In genomic region chr9:89137548-89138462, GRCh38 we compare ENCODE assay signal across 8 cellular contexts. TPM values are rescaled to one million over a fixed set of nuclear protein-coding genes. Genes with fewer than 3 reads are reported as not detected.
DNase-seq lines count a peak whose midpoint lies in the region; ATAC-seq, FAIRE-seq and TF ChIP-seq lines count a peak whose summit lies in the region.
"Had no signal": no experiment of that assay in that cellular context is flagged by ENCODE, and none has a peak within 500 bp of the region (broad histone marks: within the 10 kb centered on the region; RNA-seq: fewer than 3 reads in every experiment).

No MANE protein-coding gene starts in this region.

- peak overlapping the region; percentile 72 for H2BK5ac ChIP-seq in IMR-90 (ENCODE audit: low read depth, low read length, poor library complexity, severe bottlenecking)

- FAIRE-seq in astrocyte (lab: Jason Lieb, UNC) (peak; percentile 50), kidney (lab: Jason Lieb, UNC) (no peak)

- H2AFZ ChIP-seq in IMR-90 (replicated peaks; ENCODE audit: low read length, poor library complexity) (no peak overlapping the region), astrocyte (ENCODE audit: low read depth, low read length) (no peak overlapping the region)

- H4K20me1 ChIP-seq in IMR-90 (ENCODE audit: insufficient read depth, low read length) (no peaks in the 10 kb centered on the region), astrocyte (ENCODE audit: insufficient read depth, low read length) (no peaks in the 10 kb centered on the region)

- no peaks in the 10 kb centered on the region for H3K36me3 ChIP-seq in IMR-90 (ENCODE audit: control insufficient read depth, insufficient read depth, low read length)
- no peaks in the 10 kb centered on the region for H3K36me3 ChIP-seq in astrocyte (ENCODE audit: insufficient read depth, low read length)
- H3K36me3 ChIP-seq in kidney (ENCODE audit: control insufficient read depth in 1 of 2, insufficient read depth in 2 of 2, low read length in 2 of 2) = no peaks in the 10 kb centered on the region

- H3K4me3 Mint-ChIP-seq in astrocyte (ENCODE audit: unreplicated experiment) = peak overlapping the region; percentile 63

- peak overlapping the region; percentile 71 for H2AK5ac ChIP-seq in IMR-90 (ENCODE audit: low read depth, low read length)

- TF ChIP-seq POLR2A in IMR-90 (IDR thresholded peaks at IDR 0.05; ENCODE audit: low read depth, low read length) = no peak

- DNase-seq in IMR-90 (peak; percentile 95), astrocyte (ENCODE audit: low read depth) (peak; percentile 95), kidney (peak; percentile 78), superior temporal gyrus (ENCODE audit: extremely low spot score) (peak; percentile 60), iPS-NIHi11 (ENCODE audit: low spot score) (no peak), NCI-H2107 treated with DMSO at 0.1 percent for 48 hours (lab: John Stamatoyannopoulos, UW; ENCODE audit: unreplicated experiment) (no peak), NCI-H345 (lab: John Stamatoyannopoulos, UW) (no peak)
- DNase-seq: SHP77 had no signal

- peak overlapping the region; percentile 60 for H3K56ac ChIP-seq in IMR-90 (ENCODE audit: extremely low read depth, insufficient read depth, low read length)

- peaks cover 20 to 53% of the 10 kb centered on the region in 2 experiments for H3K79me1 ChIP-seq in IMR-90 (ENCODE audit: low read depth in 1 of 2, low read length in 2 of 2)

- H3K27ac Mint-ChIP-seq in astrocyte (ENCODE audit: unreplicated experiment) = peak overlapping the region; percentile 97

- H3K9me1 ChIP-seq in IMR-90 (ENCODE audit: insufficient read depth, low read length) = 0 out of 2 replicates have a peak, but pooled peaks cover 4% of the 10 kb centered on the region

- CTCF ChIA-PET in IMR-90 (lab: Yijun Ruan, JAX) = interaction anchor here (0.6 to 1.6 kb wide), 2 partner anchors 13 to 34 kb away, joined by 3 to 4 read pairs; no protein-coding TSS in a partner anchor

- H3K4me3 ChIP-seq in IMR-90 (ENCODE audit: insufficient read depth, low read depth, low read length) = no peak overlapping the region
- peak overlapping the region; percentile 30 for H3K4me3 ChIP-seq in astrocyte (ENCODE audit: insufficient read depth, low read depth, low read length)
- no peak overlapping the region for H3K4me3 ChIP-seq in kidney (ENCODE audit: low read length in 2 of 2)

- intact Hi-C loops in IMR-90 (cut with micrococcal nuclease) = loop anchor here (10.0 kb wide), 1 partner anchor 103 kb away; no protein-coding TSS in a partner anchor
- intact Hi-C loops in kidney (cut with DNase I) = no loop called here

- peaks cover 57% of the 10 kb centered on the region for H3K79me2 ChIP-seq in astrocyte (ENCODE audit: insufficient read depth, low read length)

- H2BK15ac ChIP-seq in IMR-90 (ENCODE audit: low read depth, low read length) = peak overlapping the region; percentile 13; the same call in 2 of the 3 replicates

- H3K27me3 ChIP-seq in IMR-90 (ENCODE audit: control insufficient read depth, insufficient read depth, low read length) (no peaks in the 10 kb centered on the region), astrocyte (ENCODE audit: insufficient read depth, low read length) (no peaks in the 10 kb centered on the region)

- H3K14ac ChIP-seq in IMR-90 (replicated peaks; ENCODE audit: low read depth, low read length) = peak overlapping the region; percentile 62

- peaks cover 2% of the 10 kb centered on the region for H3K36me3 Mint-ChIP-seq in astrocyte (ENCODE audit: low read depth, unreplicated experiment)

- H3K9me3 ChIP-seq in IMR-90 (ENCODE audit: control insufficient read depth, insufficient read depth, low read length) (no peaks in the 10 kb centered on the region; the same call in 1 of the 2 replicates), astrocyte (ENCODE audit: insufficient read depth, low read depth, low read length) (no peaks in the 10 kb centered on the region), kidney (ENCODE audit: control insufficient read depth in 1 of 2, low read length in 2 of 2) (peaks cover 0 to 3% of the 10 kb centered on the region in 2 donors)

- peak overlapping the region; percentile 85 for H3K18ac ChIP-seq in IMR-90 (ENCODE audit: low read depth, low read length)

- dilution Hi-C loops in IMR-90 (cut with HindIII; ENCODE audit: low sequenced_read_pairs, unreplicated experiment) = no loop called here

- peak overlapping the region; percentile 87 for H3K4ac ChIP-seq in IMR-90 (ENCODE audit: low read depth, low read length)

- peak; percentile 84 for ATAC-seq in IMR-90 (ENCODE audit: low read depth)

- H3K23ac ChIP-seq in IMR-90 (ENCODE audit: low read depth, low read length) = peak overlapping the region; percentile 75; the same call in 1 of the 2 replicates

- peak overlapping the region; percentile 69 for H4K5ac ChIP-seq in IMR-90 (ENCODE audit: low read depth, low read length)

- peaks cover 9% of the 10 kb centered on the region for H3K9me3 Mint-ChIP-seq in astrocyte (ENCODE audit: unreplicated experiment)

- H3K27me3 Mint-ChIP-seq in astrocyte (ENCODE audit: low read depth, unreplicated experiment) = no peaks in the 10 kb centered on the region

- peaks cover 26% of the 10 kb centered on the region for H3K4me1 ChIP-seq in IMR-90 (ENCODE audit: control insufficient read depth, insufficient read depth, low read length)
- H3K4me1 ChIP-seq in astrocyte (ENCODE audit: insufficient read depth, low read length) = peaks cover 47% of the 10 kb centered on the region
- no peaks in the 10 kb centered on the region for H3K4me1 ChIP-seq in kidney (ENCODE audit: control insufficient read depth in 1 of 2, insufficient read depth in 1 of 2, low read depth in 1 of 2, low read length in 2 of 2)

- H4K8ac ChIP-seq in IMR-90 (ENCODE audit: low read depth in 2 of 2, low read length in 2 of 2) = peak overlapping the region; percentile 79 to 85

- TF ChIP-seq RAD21 in IMR-90 (IDR thresholded peaks at IDR 0.05; ENCODE audit: low read length) = no peak

- H4K91ac ChIP-seq in IMR-90 (ENCODE audit: insufficient read depth, low read depth, low read length) = peak overlapping the region; percentile 91

- H2AK9ac ChIP-seq in IMR-90 (replicated peaks; ENCODE audit: low read depth, low read length, poor library complexity) = no peak overlapping the region

- H3K27ac ChIP-seq in IMR-90 (ENCODE audit: insufficient read depth, low read length) (peak overlapping the region; percentile 75), astrocyte (ENCODE audit: low read depth, low read length) (peak overlapping the region; percentile 98), kidney (ENCODE audit: low read depth in 2 of 2, low read length in 2 of 2) (no peak overlapping the region)

- POLR2A ChIA-PET in IMR-90 (lab: Charles Lee; ENCODE audit: unreplicated experiment) = no interaction called here

- no TSS peak for BruUV-seq in IMR-90 (replicated peaks; lab: Mats Ljungman, UMichigan)

- peak overlapping the region; percentile 64 for H3K4me2 ChIP-seq in IMR-90 (ENCODE audit: low read depth, low read length)
- peak overlapping the region; percentile 74 for H3K4me2 ChIP-seq in astrocyte (ENCODE audit: low read length)

- H3K9ac ChIP-seq in IMR-90 (ENCODE audit: low read depth, low read length) (peak overlapping the region; percentile 33; the same call in 1 of the 2 replicates), astrocyte (ENCODE audit: low read length) (peak overlapping the region; percentile 75), kidney (ENCODE audit: low read length in 2 of 2) (no peak overlapping the region)

- in situ Hi-C loops in IMR-90 (cut with MboI; ENCODE audit: low sequenced_read_pairs) = no loop called here

- peaks cover 42% of the 10 kb centered on the region for H3K4me1 Mint-ChIP-seq in astrocyte (ENCODE audit: low read depth, unreplicated experiment)

- peak overlapping the region; percentile 87 for H2BK120ac ChIP-seq in IMR-90 (ENCODE audit: low read depth, low read length)

- peak overlapping the region; percentile 79 for H2BK20ac ChIP-seq in IMR-90 (ENCODE audit: low read depth, low read length)

- no peak for TF ChIP-seq CTCF in IMR-90 (conservative IDR thresholded peaks at IDR 0.05; ENCODE audit: low read depth, low read length)
- TF ChIP-seq CTCF in astrocyte (IDR thresholded peaks at IDR 0.05; ENCODE audit: insufficient read depth, low read depth, low read length) = no peak
- no peak for TF ChIP-seq CTCF in kidney (IDR thresholded peaks at IDR 0.05; ENCODE audit: borderline replicate concordance, extremely low read depth, insufficient read depth)

- WGBS in IMR-90 (ENCODE audit: extremely low coverage in 2 of 2, insufficient read length in 1 of 2), 2 experiments = 0% methylated on average over 1 of the region's 8 CpGs; no CpG with 5 or more reads in 1 of the 2 experiments

TF ChIP-seq in IMR-90, 13 proteins besides CTCF, POLR2A, EP300 and RAD21:
- TF ChIP-seq RCOR1 (IDR thresholded peaks at IDR 0.05; ENCODE audit: insufficient replicate concordance, low read length) (no peak), MXI1 (IDR thresholded peaks at IDR 0.05; ENCODE audit: borderline replicate concordance, low read depth, low read length) (no peak), FOS (IDR thresholded peaks at IDR 0.05; ENCODE audit: low read depth, low read length) (peak; percentile 58; the same call in 1 of the 2 replicates), MAZ (IDR thresholded peaks at IDR 0.05; ENCODE audit: borderline replicate concordance, low read depth, low read length) (0 out of 2 replicates have a peak, but pooled peaks have one; percentile 12), ELK1 (IDR thresholded peaks at IDR 0.05; ENCODE audit: borderline replicate concordance, low read depth, low read length) (no peak), CHD1 (IDR thresholded peaks at IDR 0.05; ENCODE audit: low read depth, low read length) (no peak), NFE2L2 (IDR thresholded peaks at IDR 0.05; ENCODE audit: low read depth, low read length) (no peak), BHLHE40 (IDR thresholded peaks at IDR 0.05; ENCODE audit: low read depth, low read length) (0 out of 2 replicates have a peak, but pooled peaks have one; percentile 15), RFX5 (IDR thresholded peaks at IDR 0.05; ENCODE audit: low read depth, low read length) (no peak), CEBPB (IDR thresholded peaks at IDR 0.05; ENCODE audit: low read depth, low read length) (peak; percentile 71)

RNA-seq across cellular contexts. Expression of gene SHC3, which starts 40.8 kb away (rescaled TPM):
- total RNA-seq in IMR-90 (2012; rRNA removed) (13.3 and 13.9 TPM in 2 replicates), astrocyte (3.1 and 4.6 TPM in 2 replicates), kidney (1.5 TPM)
- polyA plus RNA-seq in IMR-90 (2012; rRNA removed) (4.5 and 5.9 TPM in 2 replicates), kidney (ENCODE audit: insufficient read depth, low read depth, low replicate concordance) (0.95 TPM)
- polyA plus RNA-seq in IMR-90 (2012; cell fraction: cytosol; rRNA removed) = 2.0 and 2.7 TPM in 2 replicates
- polyA plus RNA-seq in IMR-90 (2012; cell fraction: nucleus; rRNA removed; ENCODE audit: low replicate concordance) = 7.7 and 10.1 TPM in 2 replicates

Comparison
In these comparisons a context has a peak if more than half of its experiments do, and no peak if none do; other contexts are left out.
1. DNase-seq: peak in IMR-90 (single experiment), astrocyte (single experiment), kidney (single experiment) and superior temporal gyrus (single experiment); none in iPS-NIHi11 (single experiment), NCI-H2107 treated with DMSO at 0.1 percent for 48 hours (single experiment) and NCI-H345 (single experiment).
2. H3K27ac ChIP-seq: peak in IMR-90 (single experiment) and astrocyte (single experiment); none in kidney (0 of 2).
3. H3K9ac ChIP-seq: peak in IMR-90 (single experiment) and astrocyte (single experiment); none in kidney (0 of 2).